2 cellular contexts compared by ENCODE assay signal in the genomic region with DNA sequence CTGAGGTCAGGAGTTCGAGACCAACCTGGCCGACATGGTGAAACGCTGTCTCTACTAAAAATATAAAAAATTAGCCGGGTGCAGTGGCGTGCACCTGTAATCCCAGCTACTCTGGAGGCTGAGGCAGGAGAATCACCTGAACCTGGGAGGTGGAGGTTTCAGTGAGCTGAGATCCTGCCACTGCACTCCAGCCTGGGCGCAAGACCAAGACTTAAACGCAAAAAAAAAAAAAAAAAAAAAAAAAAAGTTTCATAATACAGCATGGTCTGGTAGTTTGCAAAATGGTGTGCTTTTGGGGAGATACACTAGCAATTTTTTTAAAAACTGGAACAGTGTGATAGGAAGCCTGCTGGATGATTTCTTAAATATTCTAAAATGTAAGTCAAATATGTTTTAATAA.
TF ChIP-seq lines count a peak whose summit lies in the region.

No MANE protein-coding gene starts in this region.

TF ChIP-seq in HEK293T, 16 proteins besides CTCF, POLR2A, EP300 and RAD21:
- TF ChIP-seq ZNF384 (IDR thresholded peaks at IDR 0.05): peak; percentile 71

TF ChIP-seq in HepG2, 621 proteins besides CTCF, POLR2A, EP300 and RAD21:
- TF ChIP-seq RBM22 (optimal IDR thresholded peaks at IDR 0.05; ENCODE audit: low read length): peak; percentile 24
- TF ChIP-seq MBD4 (IDR thresholded peaks at IDR 0.05; ENCODE audit: borderline replicate concordance, low read length): 0 out of 2 replicates have a peak, but pooled peaks have one; percentile 26
TF ChIP-seq in HepG2: peak in this region for 2; not testable (repeated sequence) for 619.
